ENCODE assay signal across 8 cellular contexts in genomic region chr7:12716134-12716667, GRCh38. TPM values are rescaled to one million over a fixed set of nuclear protein-coding genes. Genes with fewer than 3 reads are reported as not detected.
DNase-seq lines count a peak whose midpoint lies in the region; ATAC-seq, FAIRE-seq and TF ChIP-seq lines count a peak whose summit lies in the region.

No MANE protein-coding gene starts in this region.

- intact Hi-C loops in A673 (cut with micrococcal nuclease; ENCODE audit: unreplicated experiment) = no loop called here

- FAIRE-seq in frontal cortex (lab: Jason Lieb, UNC) = no peak

- H3K4me1 ChIP-seq in A673 (ENCODE audit: insufficient read depth, low read length, poor library complexity, severe bottlenecking) (peaks cover 84% of the 10 kb centered on the region), osteoblast (ENCODE audit: insufficient read depth, low read length) (peaks cover 34% of the 10 kb centered on the region)

- peak overlapping the region; percentile 85 for H3K4me2 ChIP-seq in osteoblast (ENCODE audit: insufficient read depth, low read length)

- ATAC-seq in GM18870 (IDR thresholded peaks at IDR 0.05; ENCODE audit: unreplicated experiment) (no peak), GM18867 (IDR thresholded peaks at IDR 0.05; ENCODE audit: unreplicated experiment) (no peak)

- CTCF ChIA-PET in A673 (lab: Charles Lee) = interaction anchor here (1.2 kb wide), 1 partner anchor 29 kb away, joined by 11 read pairs; the partner anchor contains the start of gene ARL4A

- no peak for DNase-seq in A673 (ENCODE audit: low spot score)
- DNase-seq in NCI-H69 (lab: John Stamatoyannopoulos, UW) = peak; percentile 22
- DNase-seq in ecto neural progenitor cell (ENCODE audit: low spot score) = peak; percentile 49
- DNase-seq in osteoblast (ENCODE audit: insufficient read length, low spot score, missing footprints) = no peak
- no peak for DNase-seq in DMS153 treated with DMSO at 0.1 percent for 48 hours (lab: John Stamatoyannopoulos, UW; ENCODE audit: unreplicated experiment)
- DNase-seq in frontal cortex (ENCODE audit: low spot score in 2 of 2) = no peak

- no peaks in the 10 kb centered on the region for H4K20me1 ChIP-seq in osteoblast (ENCODE audit: insufficient read depth, low read length)

- H3K79me2 ChIP-seq in osteoblast (ENCODE audit: insufficient read depth, low read length) = no peaks in the 10 kb centered on the region

- H3K36me3 ChIP-seq in A673 (ENCODE audit: insufficient read depth, low read length, poor library complexity, severe bottlenecking) (no peaks in the 10 kb centered on the region), osteoblast (ENCODE audit: insufficient read depth, low read length) (no peaks in the 10 kb centered on the region)

- H3K9me3 ChIP-seq in A673 (ENCODE audit: low read depth, low read length, poor library complexity, severe bottlenecking) (no peaks in the 10 kb centered on the region), osteoblast (ENCODE audit: low read depth, low read length) (no peaks in the 10 kb centered on the region)

- peak overlapping the region; percentile 82 for H2AFZ ChIP-seq in osteoblast (ENCODE audit: low read length)

- H3K27ac ChIP-seq in A673 (ENCODE audit: low read depth, low read length, poor library complexity, severe bottlenecking) (peak overlapping the region; percentile 78), osteoblast (ENCODE audit: low read depth, low read length) (peak overlapping the region; percentile 62)

- POLR2A ChIA-PET in A673 (lab: Charles Lee; ENCODE audit: low non-redundant PET) = interaction anchor here (0.8 to 1.1 kb wide), 2 partner anchors 9 to 29 kb away, joined by 3 to 4 read pairs; partner anchors contain the start of gene ARL4A

- TSS peak; percentile 96 for BruUV-seq in A673 (replicated peaks; lab: Mats Ljungman, UMichigan)

- H3K27me3 ChIP-seq in A673 (replicated peaks; ENCODE audit: insufficient read depth, low read depth, low read length, poor library complexity) (no peaks in the 10 kb centered on the region), osteoblast (ENCODE audit: insufficient read depth, low read length) (no peaks in the 10 kb centered on the region)

- TF ChIP-seq CTCF in A673 (conservative IDR thresholded peaks at IDR 0.05; ENCODE audit: low read depth, low read length) = no peak
- no peak for TF ChIP-seq CTCF in osteoblast (IDR thresholded peaks at IDR 0.05; ENCODE audit: extremely low read depth, low read depth, low read length)

- no peak overlapping the region for H3K4me3 ChIP-seq in A673 (ENCODE audit: low read depth, low read length, poor library complexity, severe bottlenecking)
- peak overlapping the region; percentile 62 for H3K4me3 ChIP-seq in osteoblast (ENCODE audit: insufficient read depth, low read length)

RNA-seq across cellular contexts. Expression of gene ARL4A, which starts 28.8 kb away (rescaled TPM):
- total RNA-seq in A673 (2021) = 15.9 and 18.3 TPM in 2 replicates
- total RNA-seq in osteoblast = 20.6 and 25.3 TPM in 2 replicates
- total RNA-seq in frontal cortex = 49.7 TPM

Comparison
In these comparisons a context has a peak if more than half of its experiments do, and no peak if none do; other contexts are left out.
1. DNase-seq: peak in NCI-H69 (single experiment) and ecto neural progenitor cell (single experiment); none in A673 (single experiment), osteoblast (single experiment), DMS153 treated with DMSO at 0.1 percent for 48 hours (single experiment) and frontal cortex (0 of 2).